8 cellular contexts compared by ENCODE assay signal in genomic region chr2:110115291-110116032, GRCh38. TPM values are rescaled to one million over a fixed set of nuclear protein-coding genes. Genes with fewer than 3 reads are reported as not detected.
DNase-seq lines count a peak whose midpoint lies in the region; ATAC-seq and TF ChIP-seq lines count a peak whose summit lies in the region.

TSS of gene MALL (minus strand) at chr2:110115822. CDS start at chr2:110115792, 30 bp downstream.

- H2AFZ ChIP-seq in neural cell (ENCODE audit: low read depth, low read length), result no peak within 1 kb of the TSS

- no peak within 1 kb of the TSS for H3K4me3 Mint-ChIP-seq in CD4-positive, alpha-beta memory T cell

- no peak within 1 kb of the TSS for H3K9ac ChIP-seq in neural cell (ENCODE audit: low read length)

- peaks cover 0 to 7% (median 0%) of the 10 kb centered on the region in 8 donors for H3K9me3 Mint-ChIP-seq in CD4-positive, alpha-beta memory T cell

- peaks cover 38 to 52% of the 10 kb centered on the region in 2 donors for H3K27me3 Mint-ChIP-seq in CD4-positive, alpha-beta memory T cell

- H3K27ac Mint-ChIP-seq in CD4-positive, alpha-beta memory T cell, result no peak within 1 kb of the TSS

- WGBS in esophagus muscularis mucosa, result 7% methylated on average over 45 of the region's 62 CpGs

- H3K36me3 ChIP-seq in esophagus muscularis mucosa (no peaks in the 10 kb centered on the region), neural cell (ENCODE audit: insufficient read depth, low read length) (no peaks in the 10 kb centered on the region)
- H3K36me3 ChIP-seq in CD4-positive, alpha-beta memory T cell (ENCODE audit: insufficient read depth, low read length), result no peaks in the 10 kb centered on the region

- ATAC-seq in GM21529 (IDR thresholded peaks at IDR 0.05; ENCODE audit: unreplicated experiment) (no peak), HG02870 (IDR thresholded peaks at IDR 0.05; ENCODE audit: unreplicated experiment) (no peak)

- H4K20me1 ChIP-seq in neural cell (ENCODE audit: insufficient read depth), result no peaks in the 10 kb centered on the region

- H3K4me1 ChIP-seq in esophagus muscularis mucosa, result peaks cover 18 to 24% (median 21%) of the 10 kb centered on the region in 4 donors
- no peaks in the 10 kb centered on the region for H3K4me1 ChIP-seq in CD4-positive, alpha-beta memory T cell (ENCODE audit: insufficient read depth, low read length)

- H3K9me2 ChIP-seq in neural cell (ENCODE audit: insufficient read depth, low read length), result no peaks in the 10 kb centered on the region

- no peak within 1 kb of the TSS for H3K4me2 ChIP-seq in neural cell (ENCODE audit: low read length)

- H3K9me3 ChIP-seq in esophagus muscularis mucosa (no peaks in the 10 kb centered on the region), neural cell (ENCODE audit: low read length) (no peaks in the 10 kb centered on the region)
- H3K9me3 ChIP-seq in CD4-positive, alpha-beta memory T cell (ENCODE audit: control insufficient read depth in 1 of 2, low read length in 2 of 2), result no peaks in the 10 kb centered on the region

- H3K79me2 ChIP-seq in neural cell (replicated peaks; ENCODE audit: insufficient read depth, low read length), result no peaks in the 10 kb centered on the region

- no peaks in the 10 kb centered on the region for H3F3A ChIP-seq in neural cell (ENCODE audit: insufficient read depth, low read length, poor library complexity, severe bottlenecking)

- no peaks in the 10 kb centered on the region for H3K36me3 Mint-ChIP-seq in CD4-positive, alpha-beta memory T cell

- POLR2A ChIA-PET in CD4-positive, alpha-beta memory T cell (lab: Charles Lee; ENCODE audit: partially characterized antibody), result no interaction called here

- TF ChIP-seq EP300 in esophagus muscularis mucosa (IDR thresholded peaks at IDR 0.05) (no peak), neural cell (conservative IDR thresholded peaks at IDR 0.05; ENCODE audit: poor library complexity, severe bottlenecking) (no peak)

- H3K4me3 ChIP-seq in AG10803 (ENCODE audit: low read length) (peak within 1 kb of the TSS; percentile 65), esophagus muscularis mucosa (peak within 1 kb of the TSS; percentile 48 to 59 (median 50)), neural cell (ENCODE audit: low read length) (peak within 1 kb of the TSS; percentile 35)
- no peak within 1 kb of the TSS for H3K4me3 ChIP-seq in CD4-positive, alpha-beta memory T cell (ENCODE audit: low read length in 2 of 2)

- CTCF ChIA-PET in CD4-positive, alpha-beta memory T cell (lab: Charles Lee; ENCODE audit: partially characterized antibody), result no interaction called here

- no peak for TF ChIP-seq RAD21 in neural cell (conservative IDR thresholded peaks at IDR 0.05)

- TF ChIP-seq CTCF in AG10803 (conservative IDR thresholded peaks at IDR 0.05; ENCODE audit: low read length) (no peak), esophagus muscularis mucosa (IDR thresholded peaks at IDR 0.05) (no peak), neural cell (IDR thresholded peaks at IDR 0.05; ENCODE audit: poor library complexity, severe bottlenecking) (no peak)

- H3K27ac ChIP-seq in esophagus muscularis mucosa (replicated peaks in 1 of 4) (peak within 1 kb of the TSS; percentile 39 to 74 (median 66)), neural cell (ENCODE audit: low read length) (no peak within 1 kb of the TSS)
- H3K27ac ChIP-seq in CD4-positive, alpha-beta memory T cell (ENCODE audit: low read depth, low read length), result no peak within 1 kb of the TSS

- intact Hi-C loops in esophagus muscularis mucosa (cut with DNase I), result no loop called here
- intact Hi-C loops in CD4-positive, alpha-beta memory T cell (cut with micrococcal nuclease), result no loop called here

- TF ChIP-seq POLR2A in esophagus muscularis mucosa (IDR thresholded peaks at IDR 0.05; ENCODE audit: low read depth), result no peak

- DNase-seq in AG10803 (ENCODE audit: low read depth), result peak; percentile 21
- peak; percentile 18 for DNase-seq in NCI-H345 treated with DMSO at 0.1 percent for 48 hours (lab: John Stamatoyannopoulos, UW; ENCODE audit: unreplicated experiment)
- peak; percentile 83 for DNase-seq in esophagus muscularis mucosa (ENCODE audit: extremely low spot score)
- no peak for DNase-seq in CD1c-positive myeloid dendritic cell (ENCODE audit: extremely low spot score)
- no peak for DNase-seq in CD4-positive, alpha-beta memory T cell

- H3K27me3 ChIP-seq in esophagus muscularis mucosa, result peaks cover 0 to 63% (median 19%) of the 10 kb centered on the region in 4 donors
- H3K27me3 ChIP-seq in neural cell (ENCODE audit: insufficient read depth, low read depth, low read length), result peaks cover 20% of the 10 kb centered on the region
- peaks cover 19% of the 10 kb centered on the region for H3K27me3 ChIP-seq in CD4-positive, alpha-beta memory T cell (ENCODE audit: insufficient read depth, low read length)

- peaks cover 0 to 4% (median 0%) of the 10 kb centered on the region in 4 donors for H3K4me1 Mint-ChIP-seq in CD4-positive, alpha-beta memory T cell

TF ChIP-seq in neural cell, 6 proteins besides CTCF, POLR2A, EP300 and RAD21:
- no peak for TF ChIP-seq TAF1 (IDR thresholded peaks at IDR 0.05; ENCODE audit: low read depth)
- TF ChIP-seq, protein P1, sequence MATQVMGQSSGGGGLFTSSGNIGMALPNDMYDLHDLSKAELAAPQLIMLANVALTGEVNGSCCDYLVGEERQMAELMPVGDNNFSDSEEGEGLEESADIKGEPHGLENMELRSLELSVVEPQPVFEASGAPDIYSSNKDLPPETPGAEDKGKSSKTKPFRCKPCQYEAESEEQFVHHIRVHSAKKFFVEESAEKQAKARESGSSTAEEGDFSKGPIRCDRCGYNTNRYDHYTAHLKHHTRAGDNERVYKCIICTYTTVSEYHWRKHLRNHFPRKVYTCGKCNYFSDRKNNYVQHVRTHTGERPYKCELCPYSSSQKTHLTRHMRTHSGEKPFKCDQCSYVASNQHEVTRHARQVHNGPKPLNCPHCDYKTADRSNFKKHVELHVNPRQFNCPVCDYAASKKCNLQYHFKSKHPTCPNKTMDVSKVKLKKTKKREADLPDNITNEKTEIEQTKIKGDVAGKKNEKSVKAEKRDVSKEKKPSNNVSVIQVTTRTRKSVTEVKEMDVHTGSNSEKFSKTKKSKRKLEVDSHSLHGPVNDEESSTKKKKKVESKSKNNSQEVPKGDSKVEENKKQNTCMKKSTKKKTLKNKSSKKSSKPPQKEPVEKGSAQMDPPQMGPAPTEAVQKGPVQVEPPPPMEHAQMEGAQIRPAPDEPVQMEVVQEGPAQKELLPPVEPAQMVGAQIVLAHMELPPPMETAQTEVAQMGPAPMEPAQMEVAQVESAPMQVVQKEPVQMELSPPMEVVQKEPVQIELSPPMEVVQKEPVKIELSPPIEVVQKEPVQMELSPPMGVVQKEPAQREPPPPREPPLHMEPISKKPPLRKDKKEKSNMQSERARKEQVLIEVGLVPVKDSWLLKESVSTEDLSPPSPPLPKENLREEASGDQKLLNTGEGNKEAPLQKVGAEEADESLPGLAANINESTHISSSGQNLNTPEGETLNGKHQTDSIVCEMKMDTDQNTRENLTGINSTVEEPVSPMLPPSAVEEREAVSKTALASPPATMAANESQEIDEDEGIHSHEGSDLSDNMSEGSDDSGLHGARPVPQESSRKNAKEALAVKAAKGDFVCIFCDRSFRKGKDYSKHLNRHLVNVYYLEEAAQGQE (IDR thresholded peaks at IDR 0.05; ENCODE audit: borderline replicate concordance), result no peak
- no peak for TF ChIP-seq POLR2AphosphoS5 (IDR thresholded peaks at IDR 0.05)
- no peak for TF ChIP-seq MXI1 (conservative IDR thresholded peaks at IDR 0.05; ENCODE audit: poor library complexity, severe bottlenecking)
- TF ChIP-seq EZH2 (IDR thresholded peaks at IDR 0.05; ENCODE audit: borderline replicate concordance, insufficient read depth, low read length, poor library complexity, severe bottlenecking), result no peak
- no peak for TF ChIP-seq SMC3 (conservative IDR thresholded peaks at IDR 0.05; ENCODE audit: poor library complexity)
TF ChIP-seq in neural cell: peak in this region for 0.

RNA-seq across cellular contexts. Expression of gene MALL, which starts in this region (rescaled TPM):
- total RNA-seq in esophagus muscularis mucosa, result 10 to 100 TPM in 3 of 4 donors, 1 to 10 TPM in 1; 5.0 to 20.4 (median 18.1) TPM
- polyA plus RNA-seq in neural cell, result not detected in 2 replicates
- polyA minus RNA-seq in neural cell, result not detected in 2 replicates
- not detected for total RNA-seq in CD4-positive, alpha-beta memory T cell
- not detected for polyA plus RNA-seq in CD4-positive, alpha-beta memory T cell

Comparison
In these comparisons a context has a peak if more than half of its experiments do, and no peak if none do; other contexts are left out.
1. RNA of gene MALL (total RNA-seq): 5.0 to 20.4 TPM in esophagus muscularis mucosa; not detected in CD4-positive, alpha-beta memory T cell; every median in the first group is over 4 times any median in the second.
2. DNase-seq: peak in AG10803 (single experiment), NCI-H345 treated with DMSO at 0.1 percent for 48 hours (single experiment) and esophagus muscularis mucosa (single experiment); none in CD1c-positive myeloid dendritic cell (single experiment) and CD4-positive, alpha-beta memory T cell (0 of 5).
3. H3K4me3 ChIP-seq: peak in AG10803 (single experiment), esophagus muscularis mucosa (4 of 4) and neural cell (single experiment); none in CD4-positive, alpha-beta memory T cell (0 of 2).
4. H3K27ac ChIP-seq: peak in esophagus muscularis mucosa (4 of 4); none in neural cell (single experiment) and CD4-positive, alpha-beta memory T cell (single experiment).